ENCODE assay signal across 1 cellular context in genomic region chr4:80033581-80033980, GRCh38.
TF ChIP-seq lines count a peak whose summit lies in the region.

No MANE protein-coding gene starts in this region.

TF ChIP-seq in SK-N-SH treated with all-trans-retinoic acid at 6 μM for 48 hours, 23 proteins besides CTCF, POLR2A, EP300 and RAD21 (continued from another document):
- TF ChIP-seq PATZ1 (CRISPR knock-in tag; IDR thresholded peaks at IDR 0.05; ENCODE audit: borderline replicate concordance) (no peak), ZFP3 (CRISPR knock-in tag; IDR thresholded peaks at IDR 0.05) (no peak), ZFP30 (CRISPR knock-in tag; IDR thresholded peaks at IDR 0.05) (no peak)
- TF ChIP-seq, protein P1, sequence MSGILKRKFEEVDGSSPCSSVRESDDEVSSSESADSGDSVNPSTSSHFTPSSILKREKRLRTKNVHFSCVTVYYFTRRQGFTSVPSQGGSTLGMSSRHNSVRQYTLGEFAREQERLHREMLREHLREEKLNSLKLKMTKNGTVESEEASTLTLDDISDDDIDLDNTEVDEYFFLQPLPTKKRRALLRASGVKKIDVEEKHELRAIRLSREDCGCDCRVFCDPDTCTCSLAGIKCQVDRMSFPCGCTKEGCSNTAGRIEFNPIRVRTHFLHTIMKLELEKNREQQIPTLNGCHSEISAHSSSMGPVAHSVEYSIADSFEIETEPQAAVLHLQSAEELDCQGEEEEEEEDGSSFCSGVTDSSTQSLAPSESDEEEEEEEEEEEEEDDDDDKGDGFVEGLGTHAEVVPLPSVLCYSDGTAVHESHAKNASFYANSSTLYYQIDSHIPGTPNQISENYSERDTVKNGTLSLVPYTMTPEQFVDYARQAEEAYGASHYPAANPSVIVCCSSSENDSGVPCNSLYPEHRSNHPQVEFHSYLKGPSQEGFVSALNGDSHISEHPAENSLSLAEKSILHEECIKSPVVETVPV (CRISPR knock-in tag; IDR thresholded peaks at IDR 0.05), result no peak
TF ChIP-seq in SK-N-SH treated with all-trans-retinoic acid at 6 μM for 48 hours: peak in this region for 0.
